9 cellular contexts compared by ENCODE assay signal in genomic region chr20:58388028-58388601, GRCh38. TPM values are rescaled to one million over a fixed set of nuclear protein-coding genes. Genes with fewer than 3 reads are reported as not detected.
DNase-seq lines count a peak whose midpoint lies in the region; ATAC-seq and TF ChIP-seq lines count a peak whose summit lies in the region.
"Had no signal": no experiment of that assay in that cellular context is flagged by ENCODE, and none has a peak within 500 bp of the region (broad histone marks: within the 10 kb centered on the region; RNA-seq: fewer than 3 reads in every experiment).

No MANE protein-coding gene starts in this region.

- H3K9ac ChIP-seq in adipocyte (ENCODE audit: low read length) (peak overlapping the region; percentile 80), mucosa of rectum (ENCODE audit: low read depth in 1 of 2, low read length in 2 of 2) (peak overlapping the region; percentile 45 to 63)

- H3K4me3 ChIP-seq in cardiac muscle cell, result peak overlapping the region; percentile 56
- H3K4me3 ChIP-seq in adipocyte (ENCODE audit: low read length), result peak overlapping the region; percentile 85
- H3K4me3 ChIP-seq in mucosa of rectum (ENCODE audit: low read length in 2 of 2), result peak overlapping the region; percentile 63 to 85
- H3K4me3 ChIP-seq in lower leg skin (ENCODE audit: low read depth, poor library complexity, severe bottlenecking), result no peak overlapping the region

- TF ChIP-seq POLR2A in lower leg skin (IDR thresholded peaks at IDR 0.05), result no peak

- TF ChIP-seq CTCF in cardiac muscle cell (IDR thresholded peaks at IDR 0.05; ENCODE audit: low read depth, low read length), result no peak
- TF ChIP-seq CTCF in type B pancreatic cell (conservative IDR thresholded peaks at IDR 0.05), result no peak
- TF ChIP-seq CTCF in lower leg skin (IDR thresholded peaks at IDR 0.05), result no peak

- H3K27ac ChIP-seq in cardiac muscle cell (no peak overlapping the region), mucosa of rectum (ENCODE audit: low read depth in 2 of 2, low read length in 2 of 2) (no peak overlapping the region), substantia nigra (ENCODE audit: low read depth, low read length, poor library complexity, severe bottlenecking) (no peak overlapping the region)

- no peak overlapping the region for H3K27ac Mint-ChIP-seq in type B pancreatic cell

- H3K4me1 ChIP-seq in cardiac muscle cell (ENCODE audit: low read depth), result peaks cover 7% of the 10 kb centered on the region
- H3K4me1 ChIP-seq in adipocyte (ENCODE audit: control insufficient read depth, insufficient read depth, low read length), result peaks cover 16% of the 10 kb centered on the region
- peaks cover 10 to 16% of the 10 kb centered on the region in 2 donors for H3K4me1 ChIP-seq in mucosa of rectum (ENCODE audit: control insufficient read depth in 2 of 2, insufficient read depth in 2 of 2, low read length in 2 of 2)

- H3K4me1 Mint-ChIP-seq in type B pancreatic cell (ENCODE audit: unreplicated experiment), result peaks cover 28% of the 10 kb centered on the region

- DNase-seq in cardiac muscle cell (ENCODE audit: low read depth in 1 of 2, low spot score in 1 of 2) (no peak), left ventricle myocardium superior (no peak), adipocyte (ENCODE audit: low read depth) (no peak), type B pancreatic cell (ENCODE audit: extremely low spot score, unreplicated experiment) (no peak), substantia nigra (lab: John Stamatoyannopoulos, UW) (no peak), lower leg skin (ENCODE audit: low spot score in 2 of 2) (no peak)
- no peak for DNase-seq in stimulated activated CD4-positive, alpha-beta T cell treated with anti-CD3 and anti-CD28 coated beads, Interleukin-2, amount 100 ng/mL, for 48 hours

- H3K9me3 ChIP-seq in cardiac muscle cell (ENCODE audit: low read depth) (no peaks in the 10 kb centered on the region), adipocyte (ENCODE audit: control insufficient read depth, low read length) (peaks cover 10% of the 10 kb centered on the region), mucosa of rectum (ENCODE audit: control insufficient read depth in 2 of 2, low read length in 2 of 2) (no peaks in the 10 kb centered on the region)

- H3K36me3 ChIP-seq in cardiac muscle cell (no peaks in the 10 kb centered on the region), adipocyte (ENCODE audit: control insufficient read depth, insufficient read depth, low read length, severe bottlenecking) (peaks cover 2% of the 10 kb centered on the region), mucosa of rectum (ENCODE audit: control insufficient read depth in 2 of 2, insufficient read depth in 2 of 2, low read length in 2 of 2) (no peaks in the 10 kb centered on the region)

- intact Hi-C loops in left ventricle myocardium superior (cut with micrococcal nuclease), result no loop called here
- intact Hi-C loops in lower leg skin (cut with DNase I; ENCODE audit: low total_unique reads), result no loop called here

- peak overlapping the region; percentile 86 for H3K4me3 Mint-ChIP-seq in type B pancreatic cell

- 75% methylated on average over 4 of the region's 4 CpGs for WGBS in lower leg skin, 2 donors

- peaks cover 20% of the 10 kb centered on the region for H3K36me3 Mint-ChIP-seq in type B pancreatic cell

- no peaks in the 10 kb centered on the region for H3K27me3 Mint-ChIP-seq in type B pancreatic cell

- H3K27me3 ChIP-seq in cardiac muscle cell, result no peaks in the 10 kb centered on the region
- no peaks in the 10 kb centered on the region for H3K27me3 ChIP-seq in adipocyte (replicated peaks; ENCODE audit: control insufficient read depth, insufficient read depth, low read length)
- H3K27me3 ChIP-seq in mucosa of rectum (ENCODE audit: control insufficient read depth in 2 of 2, insufficient read depth in 2 of 2, low read length in 2 of 2), result peaks cover 0 to 3% of the 10 kb centered on the region in 2 donors

- no peaks in the 10 kb centered on the region for H3K9me3 Mint-ChIP-seq in type B pancreatic cell
- H3K9me3 Mint-ChIP-seq: activated B cell treated with CpG ODN at 0.5 μM for 24 hours had no signal

- ATAC-seq in left ventricle myocardium superior, result no peak

RNA-seq across cellular contexts. Expression of gene VAPB, which starts 0.9 kb away (rescaled TPM):
- 9.7 and 10.5 TPM in 2 replicates for total RNA-seq in cardiac muscle cell
- polyA plus RNA-seq in cardiac muscle cell, result 54.1 and 55.1 TPM in 2 replicates
- total RNA-seq in left ventricle myocardium superior, result 74.5 TPM
- total RNA-seq in type B pancreatic cell (ENCODE audit: low replicate concordance), result 58.9 and 62.6 TPM in 2 replicates
- 10 to 100 TPM in 3 of 4 donors, 1 to 10 TPM in 1; 9.4 to 13.0 (median 11.0) TPM for total RNA-seq in lower leg skin
